ENCODE assay signal across 14 cellular contexts in the genomic region with DNA sequence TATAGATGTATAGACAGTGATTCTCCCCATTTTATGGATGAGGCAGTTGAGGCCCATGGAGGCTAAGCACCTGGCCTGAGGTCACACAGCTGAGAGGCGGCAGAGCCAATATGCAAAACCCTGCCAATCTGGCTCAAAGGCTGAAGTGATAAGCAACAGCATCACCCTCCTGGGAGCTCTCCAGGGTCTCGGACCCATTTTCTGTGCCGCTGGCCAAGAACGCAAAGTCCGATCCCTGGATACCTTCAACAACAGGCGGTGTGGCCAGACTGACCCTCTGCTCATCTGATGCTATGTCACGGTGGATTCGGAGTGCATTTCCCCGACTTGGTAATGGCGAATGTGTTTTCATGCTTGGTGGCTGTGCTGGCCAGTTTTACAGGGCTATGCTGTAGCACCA.
DNase-seq lines count a peak whose midpoint lies in the region; TF ChIP-seq lines count a peak whose summit lies in the region.
"Had no signal": no experiment of that assay in that cellular context is flagged by ENCODE, and none has a peak within 500 bp of the region (broad histone marks: within the 10 kb centered on the region; RNA-seq: fewer than 3 reads in every experiment).

No MANE protein-coding gene starts in this region.

- no peaks in the 10 kb centered on the region for H3K27me3 ChIP-seq in smooth muscle cell (ENCODE audit: low read depth)

- no peaks in the 10 kb centered on the region for H3K36me3 ChIP-seq in smooth muscle cell (ENCODE audit: low read depth)
- H3K36me3 ChIP-seq: HAP-1 had no signal

- H2AFZ ChIP-seq in smooth muscle cell (ENCODE audit: low read depth): no peak overlapping the region

- no peak overlapping the region for H3K4me2 ChIP-seq in smooth muscle cell

- DNase-seq in activated CD8-positive, alpha-beta memory T cell treated with anti-CD3 and anti-CD28 coated beads for 24 hours: peak; percentile 26
- no peak for DNase-seq in activated CD8-positive, alpha-beta memory T cell treated with anti-CD3 and anti-CD28 coated beads, Interleukin-2, amount 50 U/mL, for 4 hours
- DNase-seq in ecto neural progenitor cell (ENCODE audit: low spot score) (peak; percentile 21), posterior vena cava (ENCODE audit: low spot score) (peak; percentile 66), smooth muscle cell (lab: John Stamatoyannopoulos, UW; ENCODE audit: unreplicated experiment) (no peak), OCI-M1 (lab: John Stamatoyannopoulos, UW) (no peak), activated T-cell treated with anti-CD3 and anti-CD28 coated beads for 4 hours (no peak)
- DNase-seq: COR-L47, DMS153, DND-41, GDM1, GOT3 had no signal

- no peaks in the 10 kb centered on the region for H4K20me1 ChIP-seq in smooth muscle cell (ENCODE audit: low read depth)

- no peak overlapping the region for H3K9ac ChIP-seq in smooth muscle cell (ENCODE audit: low read depth)

- intact Hi-C loops in posterior vena cava (cut with DNase I): no loop called here

- TF ChIP-seq CTCF in smooth muscle cell (IDR thresholded peaks at IDR 0.05; ENCODE audit: borderline replicate concordance, insufficient read depth, poor library complexity, severe bottlenecking): no peak

- 86% methylated on average over 10 of the region's 10 CpGs for WGBS in smooth muscle cell (ENCODE audit: low lambda C conversion rate)

- no peak overlapping the region for H3K27ac ChIP-seq in smooth muscle cell (ENCODE audit: low read depth)
- H3K27ac ChIP-seq: 22Rv1 had no signal

- no peaks in the 10 kb centered on the region for H3K79me2 ChIP-seq in smooth muscle cell (ENCODE audit: low read depth)

- H3K4me1 ChIP-seq in smooth muscle cell (ENCODE audit: low read depth): no peaks in the 10 kb centered on the region
- H3K4me1 ChIP-seq: HAP-1 had no signal

- no peaks in the 10 kb centered on the region for H3K9me3 ChIP-seq in smooth muscle cell (replicated peaks; ENCODE audit: low read depth)
- H3K9me3 ChIP-seq: HAP-1 had no signal

- no peaks in the 10 kb centered on the region for H3F3A ChIP-seq in smooth muscle cell (ENCODE audit: low read depth)

- no peak overlapping the region for H3K4me3 ChIP-seq in smooth muscle cell
- H3K4me3 ChIP-seq: HAP-1 had no signal

Comparison
In these comparisons a context has a peak if more than half of its experiments do, and no peak if none do; other contexts are left out.
1. DNase-seq: peak in activated CD8-positive, alpha-beta memory T cell treated with anti-CD3 and anti-CD28 coated beads for 24 hours (single experiment), ecto neural progenitor cell (single experiment) and posterior vena cava (single experiment); none in activated CD8-positive, alpha-beta memory T cell treated with anti-CD3 and anti-CD28 coated beads, Interleukin-2, amount 50 U/mL, for 4 hours (single experiment), smooth muscle cell (single experiment), OCI-M1 (single experiment) and activated T-cell treated with anti-CD3 and anti-CD28 coated beads for 4 hours (single experiment).